In the genomic region with DNA sequence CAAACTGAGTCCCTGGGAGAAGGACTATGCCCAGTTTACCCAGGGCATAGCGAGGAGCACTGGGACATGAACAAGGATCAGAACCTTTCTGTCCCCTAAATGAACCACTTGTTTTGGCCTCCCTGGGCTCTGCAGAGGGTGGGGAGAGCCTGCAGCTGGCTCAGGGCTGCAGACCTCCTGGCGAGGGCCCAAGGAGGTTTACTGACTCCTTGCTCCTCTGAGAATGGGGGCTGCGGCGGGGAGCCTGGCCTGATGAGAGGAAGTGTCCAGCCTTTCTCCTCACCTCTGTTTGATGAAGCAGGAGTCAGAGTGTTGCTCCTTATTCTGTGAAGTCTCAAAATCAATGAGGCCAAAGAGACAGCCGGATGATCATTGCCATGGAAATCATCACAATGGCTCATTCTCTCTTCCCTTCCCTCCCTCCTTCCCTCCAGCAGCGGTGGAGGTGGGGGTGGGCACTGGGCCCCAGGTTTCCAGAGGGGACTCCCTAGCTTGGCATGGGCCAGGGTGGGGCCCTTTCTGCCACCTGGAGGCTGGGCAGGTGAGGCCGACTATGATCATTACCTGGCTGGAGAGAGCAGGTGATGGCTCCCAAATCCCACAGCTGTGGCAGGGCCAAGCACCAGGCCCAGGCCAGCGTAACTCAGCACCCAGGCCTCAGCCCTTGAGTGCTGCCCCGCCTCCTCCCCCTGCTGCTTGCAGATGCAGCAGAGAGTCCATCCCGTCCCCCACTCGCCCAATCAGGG, we compare ENCODE assay signal across 18 cellular contexts.
"Had no signal": no experiment of that assay in that cellular context is flagged by ENCODE, and none has a peak within 500 bp of the region (broad histone marks: within the 10 kb centered on the region; RNA-seq: fewer than 3 reads in every experiment).

No MANE protein-coding gene starts in this region.

- H3K36me3 ChIP-seq: adrenal gland, neutrophil, right atrium auricular region, transverse colon, uterus, WERI-Rb-1 had no signal

- ATAC-seq: activated naive CD4-positive, alpha-beta T cell treated with anti-CD3 and anti-CD28 coated beads, Interleukin-2, amount 50 U/mL, for 72 hours; natural killer cell had no signal

- DNase-seq: activated CD4-positive, alpha-beta T cell treated with anti-CD3 and anti-CD28 coated beads for 1 hour; activated CD8-positive, alpha-beta memory T cell treated with anti-CD3 and anti-CD28 coated beads for 24 hours; activated gamma-delta T cell; adrenal gland; mesendoderm; natural killer cell; stimulated activated CD4-positive, alpha-beta T cell treated with anti-CD3 and anti-CD28 coated beads, Interleukin-12 subunit alpha, Interleukin-12 subunit beta, amount 100 ng/mL, for 4 hours; stimulated activated CD4-positive, alpha-beta T cell treated with anti-CD3 and anti-CD28 coated beads, Interleukin-1b, Interleukin-23, amount 100 ng/mL, for 48 hours; stimulated activated CD8-positive, alpha-beta memory T cell treated with anti-CD3 and anti-CD28 coated beads, Interleukin-4, amount 100 ng/mL, for 48 hours; stimulated activated naive CD4-positive, alpha-beta T cell; SW 1271; T-helper 2 cell; transverse colon; uterus; WERI-Rb-1 had no signal

- H3K27ac ChIP-seq: adrenal gland, neutrophil, right atrium auricular region, transverse colon, uterus, WERI-Rb-1 had no signal

- H3K4me3 ChIP-seq: adrenal gland, right atrium auricular region, transverse colon, uterus had no signal

- H3K4me1 ChIP-seq: adrenal gland, right atrium auricular region, transverse colon, uterus had no signal

- H3K9me3 ChIP-seq: adrenal gland, neutrophil, right atrium auricular region, transverse colon, uterus had no signal

- H3K27me3 ChIP-seq: adrenal gland, right atrium auricular region, uterus had no signal
